11 cellular contexts compared by ENCODE assay signal in genomic region chr10:45999955-46000354, GRCh38. TPM values are rescaled to one million over a fixed set of nuclear protein-coding genes. Genes with fewer than 3 reads are reported as not detected.
"Had no signal": no experiment of that assay in that cellular context is flagged by ENCODE, and none has a peak within 500 bp of the region (broad histone marks: within the 10 kb centered on the region; RNA-seq: fewer than 3 reads in every experiment).

No MANE protein-coding gene starts in this region.

RNA-seq across cellular contexts. Expression of gene MSMB, which starts 46.1 kb away (rescaled TPM):
- total RNA-seq: subcutaneous adipose tissue, temporal lobe, thoracic aorta, thyroid gland, tibial nerve, transverse colon, upper lobe of right lung, ureter, urinary bladder, uterus, vagina had no signal
